ENCODE assay signal across 8 cellular contexts in genomic region chr7:73577627-73578341, GRCh38. TPM values are rescaled to one million over a fixed set of nuclear protein-coding genes. Genes with fewer than 3 reads are reported as not detected.
DNase-seq lines count a peak whose midpoint lies in the region; ATAC-seq and TF ChIP-seq lines count a peak whose summit lies in the region.

No MANE protein-coding gene starts in this region.

- POLR2A ChIA-PET in CD8-positive, alpha-beta memory T cell (lab: Charles Lee) = interaction anchor here (0.5 to 2.4 kb wide), 11 partner anchors 19 to 161 kb away, joined by 3 to 34 read pairs (median 4); partner anchors contain the start of genes ABHD11, BAZ1B and BCL7B

- peak overlapping the region; percentile 86 to 98 (median 93) for H3K4me3 Mint-ChIP-seq in CD8-positive, alpha-beta memory T cell
- peak overlapping the region; percentile 81 for H3K4me3 Mint-ChIP-seq in chondrocyte (ENCODE audit: unreplicated experiment)

- H4K8ac ChIP-seq in mesenchymal stem cell (ENCODE audit: low read length) = peak overlapping the region; percentile 96

- peak overlapping the region; percentile 1 for H2BK120ac ChIP-seq in mesenchymal stem cell (ENCODE audit: low read depth, low read length)

- no peaks in the 10 kb centered on the region for H3K27me3 ChIP-seq in CD8-positive, alpha-beta memory T cell (ENCODE audit: insufficient read depth, low read length, poor library complexity, severe bottlenecking)
- no peaks in the 10 kb centered on the region for H3K27me3 ChIP-seq in mesenchymal stem cell (ENCODE audit: control insufficient read depth in 1 of 2, insufficient read depth in 1 of 2, low read length in 2 of 2)

- no peak for TF ChIP-seq CTCF in chondrocyte (IDR thresholded peaks at IDR 0.05)

- H3K27me3 Mint-ChIP-seq in CD8-positive, alpha-beta memory T cell = no peaks in the 10 kb centered on the region
- H3K27me3 Mint-ChIP-seq in chondrocyte (ENCODE audit: low read depth) = no peaks in the 10 kb centered on the region

- peak overlapping the region in 1 of 2 experiments; percentile 95 for H3K23ac ChIP-seq in mesenchymal stem cell (ENCODE audit: low read length in 2 of 2)

- H2AK5ac ChIP-seq in mesenchymal stem cell (ENCODE audit: low read length, severe bottlenecking) = no peak overlapping the region

- H3K4me1 Mint-ChIP-seq in CD8-positive, alpha-beta memory T cell = peaks cover 17 to 40% (median 35%) of the 10 kb centered on the region in 3 donors
- peaks cover 26% of the 10 kb centered on the region for H3K4me1 Mint-ChIP-seq in chondrocyte (ENCODE audit: low read depth)

- H2BK12ac ChIP-seq in mesenchymal stem cell (ENCODE audit: low read length in 2 of 2) = peak overlapping the region in 1 of 2 experiments; percentile 43

- WGBS in mesenchymal stem cell = 17% methylated on average over 32 of the region's 32 CpGs

- H2BK5ac ChIP-seq in mesenchymal stem cell (ENCODE audit: low read depth, low read length, poor library complexity, severe bottlenecking) = peak overlapping the region; percentile 71

- H3K36me3 Mint-ChIP-seq in CD8-positive, alpha-beta memory T cell = peaks cover 0 to 31% (median 5%) of the 10 kb centered on the region in 3 donors
- H3K36me3 Mint-ChIP-seq in chondrocyte (ENCODE audit: low read depth) = peaks cover 9% of the 10 kb centered on the region

- H2AFZ ChIP-seq in mesenchymal stem cell (ENCODE audit: low read depth, low read length) = peak overlapping the region; percentile 75

- H3K4me2 ChIP-seq in mesenchymal stem cell (ENCODE audit: low read length, poor library complexity, severe bottlenecking) = peak overlapping the region; percentile 26

- peak overlapping the region; percentile 44 to 97 for H3K18ac ChIP-seq in mesenchymal stem cell (ENCODE audit: low read depth in 1 of 2, low read length in 2 of 2)

- peaks cover 21% of the 10 kb centered on the region for H3K36me3 ChIP-seq in CD8-positive, alpha-beta memory T cell (ENCODE audit: insufficient read depth, low read length)
- peaks cover 30 to 32% of the 10 kb centered on the region in 2 experiments for H3K36me3 ChIP-seq in mesenchymal stem cell (ENCODE audit: control insufficient read depth in 1 of 2, insufficient read depth in 2 of 2, low read depth in 1 of 2, low read length in 2 of 2)

- no peak for DNase-seq in CD8-positive, alpha-beta memory T cell
- DNase-seq in MV-4-11 (lab: John Stamatoyannopoulos, UW) (peak; percentile 23), chondrocyte (ENCODE audit: low spot score) (no peak), mesenchymal stem cell (peak; percentile 33), cortex of kidney (lab: John Stamatoyannopoulos, UW) (no peak), COLO829 (ENCODE audit: low spot score) (no peak)
- DNase-seq in activated effector memory CD4-positive, alpha-beta T cell treated with anti-CD3 and anti-CD28 coated beads, Interleukin-2, amount 50 U/mL, for 16 hours = no peak

- no peaks in the 10 kb centered on the region for H3K9me3 ChIP-seq in CD8-positive, alpha-beta memory T cell (ENCODE audit: low read length)
- H3K9me3 ChIP-seq in mesenchymal stem cell (ENCODE audit: control insufficient read depth, low read length) = no peaks in the 10 kb centered on the region

- peaks cover 22% of the 10 kb centered on the region for H3K4me1 ChIP-seq in CD8-positive, alpha-beta memory T cell (ENCODE audit: insufficient read depth, low read length)
- H3K4me1 ChIP-seq in mesenchymal stem cell (ENCODE audit: control insufficient read depth, insufficient read depth, low read depth, low read length) = peaks cover 14% of the 10 kb centered on the region

- no peaks in the 10 kb centered on the region for H3K9me3 Mint-ChIP-seq in CD8-positive, alpha-beta memory T cell
- no peaks in the 10 kb centered on the region for H3K9me3 Mint-ChIP-seq in chondrocyte (ENCODE audit: low read depth)

- peak overlapping the region in 1 of 2 experiments; percentile 99 for H3K14ac ChIP-seq in mesenchymal stem cell (ENCODE audit: low read length in 2 of 2)

- peak overlapping the region; percentile 89 for H3K4me3 ChIP-seq in CD8-positive, alpha-beta memory T cell (ENCODE audit: low read length)
- H3K4me3 ChIP-seq in mesenchymal stem cell (ENCODE audit: insufficient read depth in 1 of 2, low read depth in 1 of 2, low read length in 2 of 2) = peak overlapping the region; percentile 89 to 95

- CTCF ChIA-PET in CD8-positive, alpha-beta memory T cell (lab: Charles Lee) = interaction anchor here (0.7 to 1.7 kb wide), 10 partner anchors 11 to 157 kb away, joined by 3 to 6 read pairs (median 3); partner anchors contain the start of gene BAZ1B

- peak; percentile 20 for ATAC-seq in GM21515 (IDR thresholded peaks at IDR 0.05; ENCODE audit: unreplicated experiment)

- peaks cover 20% of the 10 kb centered on the region for H3K79me1 ChIP-seq in mesenchymal stem cell (replicated peaks; ENCODE audit: low read length, poor library complexity, severe bottlenecking)

- peak overlapping the region; percentile 55 to 98 for H3K4ac ChIP-seq in mesenchymal stem cell (ENCODE audit: low read depth in 1 of 2, low read length in 2 of 2)

- H4K91ac ChIP-seq in mesenchymal stem cell (ENCODE audit: low read length) = peak overlapping the region; percentile 83

- peak overlapping the region; percentile 66 to 95 (median 87) for H3K27ac Mint-ChIP-seq in CD8-positive, alpha-beta memory T cell
- H3K27ac Mint-ChIP-seq in chondrocyte (ENCODE audit: unreplicated experiment) = peak overlapping the region; percentile 72

- H3K27ac ChIP-seq in CD8-positive, alpha-beta memory T cell (ENCODE audit: low read depth, low read length) = peak overlapping the region; percentile 91
- H3K27ac ChIP-seq in mesenchymal stem cell (ENCODE audit: low read length, poor library complexity, severe bottlenecking) = peak overlapping the region; percentile 43

- H2BK15ac ChIP-seq in mesenchymal stem cell (ENCODE audit: low read depth, poor library complexity, severe bottlenecking) = no peak overlapping the region

- peak overlapping the region; percentile 96 for H3K9ac ChIP-seq in mesenchymal stem cell (ENCODE audit: low read length)

RNA-seq across cellular contexts. Expression of gene TBL2, which starts 0.6 kb away (rescaled TPM):
- 10 to 100 TPM; 29.1 to 31.3 TPM for total RNA-seq in CD8-positive, alpha-beta memory T cell
- 17.0 TPM for polyA plus RNA-seq in CD8-positive, alpha-beta memory T cell
- total RNA-seq in chondrocyte = 45.2 to 56.1 TPM (median 50.4 TPM) in 3 replicates
- 39.1 TPM for polyA plus RNA-seq in mesenchymal stem cell (2013, experiment 1 of 2)
- polyA plus RNA-seq in mesenchymal stem cell (2013, experiment 2 of 2) = 42.0 TPM

RNA-seq across cellular contexts. Expression of gene BCL7B, which starts 20.3 kb away (rescaled TPM):
- 10 to 100 TPM; 68.9 to 72.6 TPM for total RNA-seq in CD8-positive, alpha-beta memory T cell
- 101 TPM for polyA plus RNA-seq in CD8-positive, alpha-beta memory T cell
- 35.7 to 40.2 TPM (median 39.7 TPM) in 3 replicates for total RNA-seq in chondrocyte
- 57.6 TPM for polyA plus RNA-seq in mesenchymal stem cell (2013, experiment 1 of 2)
- polyA plus RNA-seq in mesenchymal stem cell (2013, experiment 2 of 2) = 56.4 TPM

RNA-seq across cellular contexts. Expression of gene MLXIPL, which starts 46.5 kb away (rescaled TPM):
- total RNA-seq in CD8-positive, alpha-beta memory T cell = not detected
- polyA plus RNA-seq in CD8-positive, alpha-beta memory T cell = not detected
- total RNA-seq in chondrocyte = not detected in 3 replicates
- 0.10 TPM for polyA plus RNA-seq in mesenchymal stem cell (2013, experiment 1 of 2)
- 0.11 TPM for polyA plus RNA-seq in mesenchymal stem cell (2013, experiment 2 of 2)

RNA-seq across cellular contexts. Expression of gene BAZ1B, which starts 55.7 kb away (rescaled TPM):
- total RNA-seq in CD8-positive, alpha-beta memory T cell = 100 to 1,000 TPM; 112 to 118 TPM
- polyA plus RNA-seq in CD8-positive, alpha-beta memory T cell = 31.1 TPM
- 64.9 to 74.9 TPM (median 65.5 TPM) in 3 replicates for total RNA-seq in chondrocyte
- polyA plus RNA-seq in mesenchymal stem cell (2013, experiment 1 of 2) = 38.8 TPM
- polyA plus RNA-seq in mesenchymal stem cell (2013, experiment 2 of 2) = 37.5 TPM

Comparison
In these comparisons a context has a peak if more than half of its experiments do, and no peak if none do; other contexts are left out.
1. DNase-seq: peak in MV-4-11 (single experiment) and mesenchymal stem cell (single experiment); none in CD8-positive, alpha-beta memory T cell (0 of 5), chondrocyte (single experiment), cortex of kidney (single experiment), activated effector memory CD4-positive, alpha-beta T cell treated with anti-CD3 and anti-CD28 coated beads, Interleukin-2, amount 50 U/mL, for 16 hours (single experiment) and COLO829 (single experiment).